Comparison of ENCODE assay signal across 15 cellular contexts in the genomic region with DNA sequence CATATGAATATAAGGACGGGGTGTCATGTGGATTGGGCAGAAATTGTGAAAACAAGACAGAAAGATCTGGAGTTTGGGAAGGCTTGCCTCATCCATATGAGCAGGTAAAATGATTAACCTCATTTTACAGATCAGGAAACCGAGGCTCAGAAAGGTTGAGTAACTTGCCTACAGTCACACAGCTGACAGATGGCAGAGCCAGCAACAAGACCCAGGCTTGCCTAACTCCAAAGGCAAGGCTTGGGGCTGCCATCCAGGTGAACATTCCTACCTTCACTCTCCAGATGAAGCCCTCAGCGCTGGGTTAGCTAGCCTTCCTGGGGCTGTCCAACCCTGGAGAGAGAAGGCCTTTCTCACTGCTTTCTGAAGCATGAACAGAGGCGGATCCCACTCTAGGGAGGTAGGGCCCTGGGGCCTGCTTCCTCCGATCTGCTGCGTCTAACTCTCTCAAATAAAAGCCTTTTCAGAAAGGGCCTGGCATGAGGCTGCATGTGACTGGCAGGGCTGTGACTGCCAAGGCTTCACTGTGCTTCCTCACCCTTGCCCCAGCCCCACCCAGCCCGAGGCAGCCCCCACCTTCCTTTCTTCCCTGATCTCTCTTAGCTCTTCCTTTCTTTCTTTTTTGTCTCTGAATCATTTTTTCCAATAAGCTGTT.
A peak's percentile ranks its signal among the peaks of the same experiment; 100 is the strongest.
DNase-seq lines count a peak whose midpoint lies in the region; ATAC-seq, FAIRE-seq and TF ChIP-seq lines count a peak whose summit lies in the region.
"Had no signal": no experiment of that assay in that cellular context is flagged by ENCODE, and none has a peak within 500 bp of the region (broad histone marks: within the 10 kb centered on the region; RNA-seq: fewer than 3 reads in every experiment).

No MANE protein-coding gene starts in this region.

- H3K27ac ChIP-seq in Panc1 (ENCODE audit: low read length) (no peak overlapping the region), heart left ventricle (peak overlapping the region in 9 of 12 donors; percentile 21 to 75 (median 41))
- H3K27ac ChIP-seq: epithelial cell of prostate, ovary had no signal

- H3K27me3 ChIP-seq in BE2C (no peaks in the 10 kb centered on the region), Panc1 (ENCODE audit: control insufficient read depth, insufficient read depth, low read length) (no peaks in the 10 kb centered on the region), heart left ventricle (no peaks in the 10 kb centered on the region)
- H3K27me3 ChIP-seq: ovary had no signal

- TF ChIP-seq CTCF in BE2C (IDR thresholded peaks at IDR 0.05; ENCODE audit: low read depth, low read length), result no peak
- TF ChIP-seq CTCF in Panc1 (IDR thresholded peaks at IDR 0.05), result no peak
- TF ChIP-seq CTCF in heart left ventricle (IDR thresholded peaks at IDR 0.05), result no peak

- TF ChIP-seq POLR2A in heart left ventricle (IDR thresholded peaks at IDR 0.05), result no peak

- POLR2A ChIA-PET in Panc1 (lab: Charles Lee), result no interaction called here

- WGBS in heart left ventricle, 4 donors, result 63 to 72% (median 68%) methylated on average over 7 of the region's 7 CpGs

- peaks cover 26% of the 10 kb centered on the region for H3K36me3 ChIP-seq in BE2C
- no peaks in the 10 kb centered on the region for H3K36me3 ChIP-seq in Panc1 (ENCODE audit: control insufficient read depth, insufficient read depth, low read length)
- H3K36me3 ChIP-seq in heart left ventricle, result no peaks in the 10 kb centered on the region
- H3K36me3 ChIP-seq: ovary had no signal

- H3K4me1 ChIP-seq in BE2C, result peaks cover 34% of the 10 kb centered on the region
- no peaks in the 10 kb centered on the region for H3K4me1 ChIP-seq in Panc1 (ENCODE audit: control insufficient read depth, insufficient read depth, low read length)
- peaks cover 0 to 46% (median 26%) of the 10 kb centered on the region in 12 donors for H3K4me1 ChIP-seq in heart left ventricle

- CTCF ChIA-PET in Panc1 (lab: Charles Lee), result no interaction called here

- peak; percentile 35; the same call in 1 of the 2 replicates for ATAC-seq in Panc1
- peak in 3 of 4 donors; percentile 33 to 73 (median 37) for ATAC-seq in heart left ventricle
- ATAC-seq in GM21737 (IDR thresholded peaks at IDR 0.05; ENCODE audit: unreplicated experiment), result no peak
- ATAC-seq: activated CD8-positive, alpha-beta T cell treated with anti-CD3 and anti-CD28 coated beads, Interleukin-2, amount 10 ng/mL, durations not matched to agents 7 days and 5 days; HCT116; T-cell had no signal

- DNase-seq in BE2C (peak; percentile 31), Panc1 (ENCODE audit: low read depth, low spot score) (no peak), heart left ventricle (peak in 2 of 5 donors; percentile 33 to 53), nucleus accumbens (lab: John Stamatoyannopoulos, UW) (peak in 53 of 56 donors; percentile 30 to 94 (median 84)), urothelium cell line (ENCODE audit: low spot score) (no peak)
- no peak for DNase-seq in central memory CD4-positive, alpha-beta T cell
- DNase-seq in activated naive CD4-positive, alpha-beta T cell treated with Interleukin-2 at 50 U/mL for 16 hours, result no peak
- DNase-seq: activated CD8-positive, alpha-beta T cell treated with anti-CD3 and anti-CD28 coated beads, Interleukin-2, amount 10 ng/mL, durations not matched to agents 7 days and 5 days; immature natural killer cell; NCI-H526 treated with DMSO at 0.1 percent for 48 hours; ovary; T-cell had no signal

- no peak for FAIRE-seq in urothelium cell line (lab: Jason Lieb, UNC)

- intact Hi-C loops in Panc1 (cut with micrococcal nuclease; ENCODE audit: unreplicated experiment) (loop anchor here (10.0 kb wide), 1 partner anchor 244 kb away; no protein-coding TSS in a partner anchor), heart left ventricle (cut with DNase I) (loop anchor here in 1 of 10 donors (5.0 kb wide), 1 partner anchor 107 kb away; the partner anchor contains the start of gene GNAO1)

- no TSS peak for BruUV-seq in Panc1 (replicated peaks; lab: Mats Ljungman, UMichigan)

- H3K4me3 ChIP-seq in BE2C (ENCODE audit: low read depth, low read length), result no peak overlapping the region
- no peak overlapping the region for H3K4me3 ChIP-seq in Panc1 (ENCODE audit: low read depth in 2 of 2, low read length in 2 of 2)
- H3K4me3 ChIP-seq in heart left ventricle, result no peak overlapping the region
- H3K4me3 ChIP-seq: ovary had no signal

- in situ Hi-C loops in Panc1 (cut with HindIII; ENCODE audit: low pct_unique_long_range_greater_than_20kb, low sequenced_read_pairs), result no loop called here

- H3K9me3 ChIP-seq in BE2C (no peaks in the 10 kb centered on the region), Panc1 (ENCODE audit: control insufficient read depth, insufficient read depth, low read depth, low read length) (no peaks in the 10 kb centered on the region), heart left ventricle (no peaks in the 10 kb centered on the region)
- H3K9me3 ChIP-seq: ovary had no signal

Comparison
In these comparisons a context has a peak if more than half of its experiments do, and no peak if none do; other contexts are left out.
1. DNase-seq: peak in BE2C (single experiment) and nucleus accumbens (53 of 56); none in Panc1 (single experiment), urothelium cell line (single experiment), central memory CD4-positive, alpha-beta T cell (single experiment) and activated naive CD4-positive, alpha-beta T cell treated with Interleukin-2 at 50 U/mL for 16 hours (single experiment).